ENCODE assay signal across 18 cellular contexts in genomic region chr14:105311838-105312237, GRCh38. TPM values are rescaled to one million over a fixed set of nuclear protein-coding genes. Genes with fewer than 3 reads are reported as not detected.
DNase-seq lines count a peak whose midpoint lies in the region; ATAC-seq and TF ChIP-seq lines count a peak whose summit lies in the region.
"Had no signal": no experiment of that assay in that cellular context is flagged by ENCODE, and none has a peak within 500 bp of the region (broad histone marks: within the 10 kb centered on the region; RNA-seq: fewer than 3 reads in every experiment).

No MANE protein-coding gene starts in this region.

- H3K27me3 Mint-ChIP-seq in nephron progenitor cell (ENCODE audit: low read depth, poor library complexity), result peaks cover 16% of the 10 kb centered on the region
- H3K27me3 Mint-ChIP-seq in activated CD8-positive, alpha-beta memory T cell treated with anti-CD3 and anti-CD28 coated beads, Interleukin-2, amount 10 ng/mL, durations not matched to agents 7 days and 5 days, result no peaks in the 10 kb centered on the region

- H3K4me1 Mint-ChIP-seq in nephron progenitor cell, result peaks cover 16% of the 10 kb centered on the region
- peaks cover 20% of the 10 kb centered on the region for H3K4me1 Mint-ChIP-seq in activated CD8-positive, alpha-beta memory T cell treated with anti-CD3 and anti-CD28 coated beads, Interleukin-2, amount 10 ng/mL, durations not matched to agents 7 days and 5 days

- ATAC-seq in right cardiac atrium (no peak), Right ventricle myocardium inferior (no peak), GM18867 (IDR thresholded peaks at IDR 0.05; ENCODE audit: unreplicated experiment) (no peak), GM21367 (IDR thresholded peaks at IDR 0.05; ENCODE audit: unreplicated experiment) (no peak)
- no peak for ATAC-seq in activated CD8-positive, alpha-beta memory T cell treated with anti-CD3 and anti-CD28 coated beads, Interleukin-2, amount 10 ng/mL, durations not matched to agents 7 days and 5 days
- ATAC-seq: GM12878, GM23338 had no signal

- no peak overlapping the region for H3K4me3 ChIP-seq in right cardiac atrium (ENCODE audit: low read length)
- H3K4me3 ChIP-seq: GM12878, GM23338, MG63, PC-9 had no signal

- H3K9me3 Mint-ChIP-seq in nephron progenitor cell, result no peaks in the 10 kb centered on the region
- no peaks in the 10 kb centered on the region for H3K9me3 Mint-ChIP-seq in activated CD8-positive, alpha-beta memory T cell treated with anti-CD3 and anti-CD28 coated beads, Interleukin-2, amount 10 ng/mL, durations not matched to agents 7 days and 5 days (ENCODE audit: low read depth)
- H3K9me3 Mint-ChIP-seq: GM23338 had no signal

- CTCF ChIA-PET in activated CD8-positive, alpha-beta memory T cell treated with anti-CD3 and anti-CD28 coated beads, Interleukin-2, amount 10 ng/mL, durations not matched to agents 7 days and 5 days (lab: Charles Lee), result interaction anchor here (0.9 to 1.0 kb wide), 2 partner anchors 11 to 225 kb away, joined by 3 to 4 read pairs; partner anchors contain the start of gene BRF1

- H3K4me1 ChIP-seq in right cardiac atrium (ENCODE audit: control insufficient read depth, insufficient read depth, low read length), result peaks cover 2% of the 10 kb centered on the region

- no peak overlapping the region for H3K4me3 Mint-ChIP-seq in nephron progenitor cell
- H3K4me3 Mint-ChIP-seq in activated CD8-positive, alpha-beta memory T cell treated with anti-CD3 and anti-CD28 coated beads, Interleukin-2, amount 10 ng/mL, durations not matched to agents 7 days and 5 days, result no peak overlapping the region
- H3K4me3 Mint-ChIP-seq: GM23338 had no signal

- DNase-seq in right cardiac atrium (peak in 2 of 3 donors; percentile 46 to 63), Right ventricle myocardium inferior (ENCODE audit: missing footprints) (no peak), nephron progenitor cell (peak; percentile 46), NCI-H524 (lab: John Stamatoyannopoulos, UW) (no peak)
- DNase-seq in activated CD8-positive, alpha-beta memory T cell treated with anti-CD3 and anti-CD28 coated beads, Interleukin-2, amount 10 ng/mL, durations not matched to agents 7 days and 5 days, result no peak
- DNase-seq: Calu3, MG63, NCI-H1105, NCI-H1694 treated with DMSO at 0.1 percent for 48 hours, NCI-H446, NCI-H774, PC-9, Right ventricle myocardium superior had no signal

- 82% methylated on average over 12 of the region's 12 CpGs for WGBS in right cardiac atrium

- H3K36me3 Mint-ChIP-seq in nephron progenitor cell (ENCODE audit: low read depth), result no peaks in the 10 kb centered on the region
- H3K36me3 Mint-ChIP-seq in activated CD8-positive, alpha-beta memory T cell treated with anti-CD3 and anti-CD28 coated beads, Interleukin-2, amount 10 ng/mL, durations not matched to agents 7 days and 5 days, result no peaks in the 10 kb centered on the region

- TF ChIP-seq CTCF in nephron progenitor cell (IDR thresholded peaks at IDR 0.05), result no peak

- intact Hi-C loops in right cardiac atrium (cut with DNase I) (no loop called here), Right ventricle myocardium inferior (cut with DNase I) (no loop called here)

- H3K27me3 ChIP-seq in right cardiac atrium (ENCODE audit: control insufficient read depth, insufficient read depth), result no peaks in the 10 kb centered on the region
- H3K27me3 ChIP-seq: MG63 had no signal

- H3K27ac ChIP-seq in right cardiac atrium (ENCODE audit: low read length) (no peak overlapping the region), cingulate gyrus (ENCODE audit: low read depth, low read length) (peak overlapping the region; percentile 97)
- H3K27ac ChIP-seq: PC-9 had no signal

- H3K9me3 ChIP-seq in right cardiac atrium (ENCODE audit: control insufficient read depth, low read length), result no peaks in the 10 kb centered on the region
- H3K9me3 ChIP-seq: MG63 had no signal

- no peak overlapping the region for H3K27ac Mint-ChIP-seq in nephron progenitor cell
- H3K27ac Mint-ChIP-seq in activated CD8-positive, alpha-beta memory T cell treated with anti-CD3 and anti-CD28 coated beads, Interleukin-2, amount 10 ng/mL, durations not matched to agents 7 days and 5 days, result no peak overlapping the region
- H3K27ac Mint-ChIP-seq: GM23338 had no signal

RNA-seq across cellular contexts. Expression of gene PACS2, which starts 2.7 kb away (rescaled TPM):
- 10 to 100 TPM; 50.6 to 67.0 (median 64.4) TPM for total RNA-seq in right cardiac atrium
- 63.0 TPM for polyA plus RNA-seq in right cardiac atrium
- 69.1 TPM for total RNA-seq in Right ventricle myocardium inferior
- 10 to 100 TPM; 27.8 to 40.2 TPM for total RNA-seq in activated CD8-positive, alpha-beta memory T cell treated with anti-CD3 and anti-CD28 coated beads, Interleukin-2, amount 10 ng/mL, durations not matched to agents 7 days and 5 days

RNA-seq across cellular contexts. Expression of gene BRF1, which starts 11.0 kb away (rescaled TPM):
- total RNA-seq in right cardiac atrium (10 to 100 TPM; 18.1 to 21.1 (median 18.4) TPM), Right ventricle myocardium inferior (19.0 TPM)
- polyA plus RNA-seq in right cardiac atrium, result 17.9 TPM
- total RNA-seq in activated CD8-positive, alpha-beta memory T cell treated with anti-CD3 and anti-CD28 coated beads, Interleukin-2, amount 10 ng/mL, durations not matched to agents 7 days and 5 days, result 10 to 100 TPM; 32.2 to 51.8 TPM

Comparison
In these comparisons a context has a peak if more than half of its experiments do, and no peak if none do; other contexts are left out.
1. DNase-seq: peak in right cardiac atrium (2 of 3) and nephron progenitor cell (single experiment); none in Right ventricle myocardium inferior (single experiment), activated CD8-positive, alpha-beta memory T cell treated with anti-CD3 and anti-CD28 coated beads, Interleukin-2, amount 10 ng/mL, durations not matched to agents 7 days and 5 days (single experiment) and NCI-H524 (0 of 2).